In the genomic region with DNA sequence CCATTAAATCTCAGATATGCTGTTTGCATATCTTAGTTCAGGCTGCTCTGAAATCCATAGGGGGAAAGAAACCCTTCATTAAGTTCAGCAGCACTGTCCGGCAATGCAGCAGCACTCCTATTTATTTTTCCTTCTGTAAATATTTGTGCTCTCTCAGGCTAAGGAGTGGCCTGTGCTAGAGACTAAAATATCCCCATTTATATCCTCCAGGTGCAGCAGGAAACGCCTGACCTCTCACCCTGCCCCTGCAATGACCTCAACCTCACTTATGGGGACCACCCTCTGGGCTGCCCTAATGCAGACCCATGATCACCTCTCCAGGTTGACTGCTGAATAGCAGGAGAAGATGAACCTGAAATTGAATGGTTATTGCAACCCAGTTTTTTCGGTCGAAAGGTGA, we compare ENCODE assay signal across 18 cellular contexts.
A peak's percentile ranks its signal among the peaks of the same experiment; 100 is the strongest.
DNase-seq lines count a peak whose midpoint lies in the region; ATAC-seq and TF ChIP-seq lines count a peak whose summit lies in the region.
"Had no signal": no experiment of that assay in that cellular context is flagged by ENCODE, and none has a peak within 500 bp of the region (broad histone marks: within the 10 kb centered on the region; RNA-seq: fewer than 3 reads in every experiment).

No MANE protein-coding gene starts in this region.

- no peak for TF ChIP-seq CTCF in 22Rv1 (IDR thresholded peaks at IDR 0.05)
- TF ChIP-seq CTCF in left lung (IDR thresholded peaks at IDR 0.05) = no peak

- ATAC-seq in left lung = peak; percentile 97
- ATAC-seq in GM21723 (IDR thresholded peaks at IDR 0.05; ENCODE audit: unreplicated experiment) = no peak
- ATAC-seq: activated naive CD8-positive, alpha-beta T cell treated with anti-CD3 and anti-CD28 coated beads, Interleukin-2, amount 50 U/mL, for 24 hours; natural killer cell treated with Interleukin-12 subunit alpha and Interleukin-12 subunit beta and Interleukin-15 and Interleukin-18, amount 100 ng/mL, for 72 hours; stimulated activated naive CD8-positive, alpha-beta T cell treated with anti-CD3 and anti-CD28 coated beads, Interleukin-15, amount 100 ng/mL, for 72 hours had no signal

- H3K36me3 ChIP-seq in left lung = no peaks in the 10 kb centered on the region
- H3K36me3 ChIP-seq: brain microvascular endothelial cell had no signal

- DNase-seq in HuH-7.5 (ENCODE audit: low spot score) (peak; percentile 16), NCI-H774 (lab: John Stamatoyannopoulos, UW) (peak; percentile 72), left lung (no peak), CD1c-positive myeloid dendritic cell (ENCODE audit: extremely low spot score) (no peak), posterior cingulate gyrus (no peak), middle frontal gyrus (ENCODE audit: extremely low spot score, low spot score) (no peak)
- DNase-seq: activated CD4-positive, alpha-beta T cell treated with anti-CD3 and anti-CD28 coated beads for 48 hours; activated effector memory CD4-positive, alpha-beta T cell treated with Interleukin-2 at 50 U/mL for 16 hours; activated naive CD8-positive, alpha-beta T cell treated with anti-CD3 and anti-CD28 coated beads, Interleukin-2, amount 50 U/mL, for 24 hours; brain microvascular endothelial cell; DMS79; NCI-H2171; stimulated activated naive CD8-positive, alpha-beta T cell treated with anti-CD3 and anti-CD28 coated beads, Interleukin-15, amount 100 ng/mL, for 72 hours; T-helper 9 cell had no signal

- H3K27me3 ChIP-seq in left lung = no peaks in the 10 kb centered on the region
- H3K27me3 ChIP-seq: brain microvascular endothelial cell had no signal

- intact Hi-C loops in left lung (cut with DNase I) (no loop called here), posterior cingulate gyrus (cut with DNase I) (no loop called here)

- no peak overlapping the region for H3K4me3 ChIP-seq in left lung

- no peaks in the 10 kb centered on the region for H3K4me1 ChIP-seq in left lung

- peaks cover 0 to 3% of the 10 kb centered on the region in 2 donors for H3K9me3 ChIP-seq in left lung

- H3K27ac ChIP-seq in 22Rv1 (peak overlapping the region; percentile 67), left lung (no peak overlapping the region)
- H3K27ac ChIP-seq: brain microvascular endothelial cell, HL-60 had no signal

Comparison
In these comparisons a context has a peak if more than half of its experiments do, and no peak if none do; other contexts are left out.
1. DNase-seq: peak in HuH-7.5 (single experiment) and NCI-H774 (single experiment); none in left lung (0 of 2), CD1c-positive myeloid dendritic cell (single experiment), posterior cingulate gyrus (0 of 10) and middle frontal gyrus (single experiment).